In genomic region chr7:101754432-101755159, GRCh38 we compare ENCODE assay signal across 8 cellular contexts.
DNase-seq lines count a peak whose midpoint lies in the region; ATAC-seq, FAIRE-seq and TF ChIP-seq lines count a peak whose summit lies in the region.

No MANE protein-coding gene starts in this region.

- ATAC-seq in memory B cell (ENCODE audit: low read depth) = no peak
- no peak for ATAC-seq in HG03108 (IDR thresholded peaks at IDR 0.05; ENCODE audit: unreplicated experiment)

- no peak overlapping the region for H3K4me3 ChIP-seq in CD4-positive, alpha-beta memory T cell (ENCODE audit: low read length in 2 of 2)
- H3K4me3 ChIP-seq in astrocyte (ENCODE audit: insufficient read depth, low read depth, low read length) (peak overlapping the region; percentile 78), uterus (peak overlapping the region; percentile 37 to 43)

- no peaks in the 10 kb centered on the region for H3K79me2 ChIP-seq in astrocyte (ENCODE audit: insufficient read depth, low read length)

- H3K4me1 ChIP-seq in CD4-positive, alpha-beta memory T cell (ENCODE audit: insufficient read depth, low read length) = no peaks in the 10 kb centered on the region
- H3K4me1 ChIP-seq in astrocyte (ENCODE audit: insufficient read depth, low read length) = no peaks in the 10 kb centered on the region
- no peaks in the 10 kb centered on the region for H3K4me1 ChIP-seq in uterus

- H3K27ac ChIP-seq in CD4-positive, alpha-beta memory T cell (ENCODE audit: low read depth, low read length) = no peak overlapping the region
- H3K27ac ChIP-seq in astrocyte (ENCODE audit: low read depth, low read length) (no peak overlapping the region), uterus (peak overlapping the region; percentile 52 to 62)

- peaks cover 4 to 12% (median 9%) of the 10 kb centered on the region in 4 donors for H3K4me1 Mint-ChIP-seq in CD4-positive, alpha-beta memory T cell
- H3K4me1 Mint-ChIP-seq in astrocyte (ENCODE audit: low read depth, unreplicated experiment) = no peaks in the 10 kb centered on the region
- H3K4me1 Mint-ChIP-seq in memory B cell = peaks cover 10% of the 10 kb centered on the region

- no peaks in the 10 kb centered on the region for H4K20me1 ChIP-seq in astrocyte (ENCODE audit: insufficient read depth, low read length)

- TF ChIP-seq CTCF in astrocyte (IDR thresholded peaks at IDR 0.05; ENCODE audit: insufficient read depth, low read depth, low read length) (no peak), uterus (IDR thresholded peaks at IDR 0.05) (no peak)

- H3K27me3 ChIP-seq in CD4-positive, alpha-beta memory T cell (ENCODE audit: insufficient read depth, low read length) = no peaks in the 10 kb centered on the region
- H3K27me3 ChIP-seq in astrocyte (ENCODE audit: insufficient read depth, low read length) (peaks cover 12% of the 10 kb centered on the region), uterus (no peaks in the 10 kb centered on the region)

- no peaks in the 10 kb centered on the region for H3K36me3 ChIP-seq in CD4-positive, alpha-beta memory T cell (ENCODE audit: insufficient read depth, low read length)
- H3K36me3 ChIP-seq in astrocyte (ENCODE audit: insufficient read depth, low read length) = no peaks in the 10 kb centered on the region
- no peaks in the 10 kb centered on the region for H3K36me3 ChIP-seq in uterus

- H3K9me3 ChIP-seq in CD4-positive, alpha-beta memory T cell (ENCODE audit: control insufficient read depth in 1 of 2, low read length in 2 of 2) = no peaks in the 10 kb centered on the region
- H3K9me3 ChIP-seq in astrocyte (ENCODE audit: insufficient read depth, low read depth, low read length) = no peaks in the 10 kb centered on the region
- no peaks in the 10 kb centered on the region for H3K9me3 ChIP-seq in uterus

- DNase-seq in CD4-positive, alpha-beta memory T cell = no peak
- DNase-seq in LHCN-M2 (ENCODE audit: low read depth) = peak; percentile 60
- peak; percentile 50 for DNase-seq in astrocyte (ENCODE audit: low read depth)
- DNase-seq in memory B cell (ENCODE audit: low spot score in 2 of 2) = no peak
- DNase-seq in uterus = peak; percentile 25 to 28
- DNase-seq in iPS-NIHi11 (ENCODE audit: low spot score) = no peak
- DNase-seq in epidermal melanocyte (ENCODE audit: insufficient read length, low spot score) = no peak

- H3K36me3 Mint-ChIP-seq in CD4-positive, alpha-beta memory T cell = no peaks in the 10 kb centered on the region
- H3K36me3 Mint-ChIP-seq in astrocyte (ENCODE audit: low read depth, unreplicated experiment) = no peaks in the 10 kb centered on the region
- no peaks in the 10 kb centered on the region for H3K36me3 Mint-ChIP-seq in memory B cell

- H3K27ac Mint-ChIP-seq in CD4-positive, alpha-beta memory T cell = peak overlapping the region in 5 of 7 donors; percentile 15 to 89 (median 80)
- H3K27ac Mint-ChIP-seq in astrocyte (ENCODE audit: unreplicated experiment) = no peak overlapping the region
- H3K27ac Mint-ChIP-seq in memory B cell = peak overlapping the region; percentile 58

- intact Hi-C loops in CD4-positive, alpha-beta memory T cell (cut with micrococcal nuclease) = no loop called here
- intact Hi-C loops in uterus (cut with DNase I; ENCODE audit: low total_unique reads) = no loop called here

- peak overlapping the region; percentile 89 for H2AFZ ChIP-seq in astrocyte (ENCODE audit: low read depth, low read length)

- TF ChIP-seq POLR2A in uterus (IDR thresholded peaks at IDR 0.05) = no peak

- peak; percentile 47 for FAIRE-seq in astrocyte (lab: Jason Lieb, UNC)

- H3K27me3 Mint-ChIP-seq in CD4-positive, alpha-beta memory T cell = peaks cover 0 to 2% of the 10 kb centered on the region in 2 donors
- H3K27me3 Mint-ChIP-seq in astrocyte (ENCODE audit: low read depth, unreplicated experiment) (peaks cover 23% of the 10 kb centered on the region), memory B cell (peaks cover 5% of the 10 kb centered on the region)

- POLR2A ChIA-PET in CD4-positive, alpha-beta memory T cell (lab: Charles Lee; ENCODE audit: partially characterized antibody) = no interaction called here

- peak overlapping the region; percentile 75 for H3K9ac ChIP-seq in astrocyte (ENCODE audit: low read length)

- H3K9me3 Mint-ChIP-seq in CD4-positive, alpha-beta memory T cell = no peaks in the 10 kb centered on the region
- no peaks in the 10 kb centered on the region for H3K9me3 Mint-ChIP-seq in astrocyte (ENCODE audit: unreplicated experiment)
- no peaks in the 10 kb centered on the region for H3K9me3 Mint-ChIP-seq in memory B cell

- H3K4me3 Mint-ChIP-seq in CD4-positive, alpha-beta memory T cell = peak overlapping the region; percentile 73 to 92 (median 85)
- H3K4me3 Mint-ChIP-seq in astrocyte (ENCODE audit: unreplicated experiment) = no peak overlapping the region
- H3K4me3 Mint-ChIP-seq in memory B cell = peak overlapping the region; percentile 81

- CTCF ChIA-PET in CD4-positive, alpha-beta memory T cell (lab: Charles Lee; ENCODE audit: partially characterized antibody) = no interaction called here

- peak overlapping the region; percentile 94 for H3K4me2 ChIP-seq in astrocyte (ENCODE audit: low read length)

Comparison
In these comparisons a context has a peak if more than half of its experiments do, and no peak if none do; other contexts are left out.
1. DNase-seq: peak in LHCN-M2 (single experiment), astrocyte (single experiment) and uterus (2 of 2); none in CD4-positive, alpha-beta memory T cell (0 of 5), memory B cell (0 of 2), iPS-NIHi11 (single experiment) and epidermal melanocyte (single experiment).
2. H3K27ac ChIP-seq: peak in uterus (2 of 2); none in CD4-positive, alpha-beta memory T cell (single experiment) and astrocyte (single experiment).
3. H3K4me3 ChIP-seq: peak in astrocyte (single experiment) and uterus (2 of 2); none in CD4-positive, alpha-beta memory T cell (0 of 2).